Comparison of ENCODE assay signal across 2 cellular contexts in the genomic region with DNA sequence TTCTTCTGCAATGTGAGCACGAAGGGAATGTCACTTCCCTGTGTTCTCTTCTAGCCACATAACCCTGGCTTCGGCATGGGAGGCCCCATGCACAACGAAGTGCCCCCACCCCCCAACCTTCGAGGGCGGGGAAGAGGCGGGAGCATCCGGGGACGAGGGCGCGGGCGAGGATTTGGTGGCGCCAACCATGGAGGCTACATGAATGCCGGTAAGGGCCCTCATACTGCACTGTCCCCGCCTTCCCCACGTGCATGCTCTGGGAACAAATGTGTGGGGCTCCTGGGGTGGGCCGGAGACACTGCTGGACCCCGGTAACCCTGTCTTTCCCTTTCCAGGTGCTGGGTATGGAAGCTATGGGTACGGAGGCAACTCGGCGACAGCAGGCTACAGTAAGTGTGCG.
TF ChIP-seq lines count a peak whose summit lies in the region.

No MANE protein-coding gene starts in this region.

TF ChIP-seq in HepG2, 621 proteins besides CTCF, POLR2A, EP300 and RAD21:
- peak; percentile 79 for TF ChIP-seq AGO2 (optimal IDR thresholded peaks at IDR 0.05; ENCODE audit: low read depth, low read length)
- TF ChIP-seq ZFP36L2 (CRISPR knock-in tag; IDR thresholded peaks at IDR 0.05) = no peak
- peak; percentile 69 for TF ChIP-seq RBM22 (optimal IDR thresholded peaks at IDR 0.05; ENCODE audit: low read length)
- no peak for TF ChIP-seq KAT8 (CRISPR knock-in tag; IDR thresholded peaks at IDR 0.05)

TF ChIP-seq in GM12878, 131 proteins besides CTCF, POLR2A, EP300 and RAD21:
- TF ChIP-seq SMAD5 (IDR thresholded peaks at IDR 0.05; ENCODE audit: low read depth) (no peak), POLR2AphosphoS5 (IDR thresholded peaks at IDR 0.05; ENCODE audit: low read length) (0 out of 2 replicates have a peak, but pooled peaks have one; percentile 9)
